10 cellular contexts compared by ENCODE assay signal in genomic region chr17:82862758-82863645, GRCh38. TPM values are rescaled to one million over a fixed set of nuclear protein-coding genes. Genes with fewer than 3 reads are reported as not detected.
A peak's percentile ranks its signal among the peaks of the same experiment; 100 is the strongest.
DNase-seq lines count a peak whose midpoint lies in the region; ATAC-seq lines count a peak whose summit lies in the region.
"Had no signal": no experiment of that assay in that cellular context is flagged by ENCODE, and none has a peak within 500 bp of the region (broad histone marks: within the 10 kb centered on the region; RNA-seq: fewer than 3 reads in every experiment).

No MANE protein-coding gene starts in this region.

- H3K4me3 ChIP-seq in mesodermal cell (ENCODE audit: extremely low read depth, insufficient read depth, low read length, poor library complexity, severe bottlenecking): no peak overlapping the region

- no peaks in the 10 kb centered on the region for H3K36me3 ChIP-seq in mesodermal cell (ENCODE audit: control insufficient read depth, insufficient read depth, low read length)

- H3K4me3 Mint-ChIP-seq in stimulated activated naive CD8-positive, alpha-beta T cell treated with anti-CD3 and anti-CD28 coated beads, Interleukin-15, Interleukin-2, amounts not matched to agents 100 ng/mL and 50 ng/mL, for 24 hours: peak overlapping the region; percentile 76
- peak overlapping the region; percentile 75 for H3K4me3 Mint-ChIP-seq in activated T-helper 2 cell treated with anti-CD3 and anti-CD28 coated beads, Interferon-gamma antibody, Interleukin-2, Interleukin-4, amounts not matched to agents 10 μg/mL and 5 μg/mL and 100 μg/mL, durations not matched to agents 14 hours and 24 hours and 36 hours (ENCODE audit: low read depth)

- no peak for DNase-seq in stimulated activated naive CD8-positive, alpha-beta T cell treated with anti-CD3 and anti-CD28 coated beads, Interleukin-15, Interleukin-2, amounts not matched to agents 100 U/mL and 50 U/mL, for 24 hours
- DNase-seq in activated T-helper 2 cell treated with anti-CD3 and anti-CD28 coated beads, Interferon-gamma antibody, Interleukin-2, Interleukin-4, amounts not matched to agents 10 μg/mL and 5 μg/mL and 100 μg/mL, durations not matched to agents 14 hours and 24 hours and 36 hours (ENCODE audit: low spot score): no peak
- DNase-seq in NCI-H2227 (lab: John Stamatoyannopoulos, UW; ENCODE audit: unreplicated experiment) (no peak), cerebellar cortex (ENCODE audit: low spot score) (no peak), NCI-H82 treated with DMSO at 0.1 percent for 48 hours (lab: John Stamatoyannopoulos, UW; ENCODE audit: unreplicated experiment) (no peak), SW480 (ENCODE audit: low spot score) (no peak)
- DNase-seq: NCI-H1417 treated with DMSO at 0.1 percent for 48 hours had no signal

- ATAC-seq in stimulated activated naive CD8-positive, alpha-beta T cell treated with anti-CD3 and anti-CD28 coated beads, Interleukin-15, Interleukin-2, amounts not matched to agents 100 U/mL and 50 U/mL, for 24 hours: no peak

- intact Hi-C loops in activated T-helper 2 cell treated with anti-CD3 and anti-CD28 coated beads, Interferon-gamma antibody, Interleukin-2, Interleukin-4, amounts not matched to agents 10 μg/mL and 5 μg/mL and 100 μg/mL, durations not matched to agents 14 hours and 24 hours and 36 hours (cut with micrococcal nuclease): loop anchor here (10.0 kb wide), 1 partner anchor 78 kb away; no protein-coding TSS in a partner anchor

- H3K27ac Mint-ChIP-seq in stimulated activated naive CD8-positive, alpha-beta T cell treated with anti-CD3 and anti-CD28 coated beads, Interleukin-15, Interleukin-2, amounts not matched to agents 100 ng/mL and 50 ng/mL, for 24 hours: peak overlapping the region; percentile 90
- H3K27ac Mint-ChIP-seq in activated T-helper 2 cell treated with anti-CD3 and anti-CD28 coated beads, Interferon-gamma antibody, Interleukin-2, Interleukin-4, amounts not matched to agents 10 μg/mL and 5 μg/mL and 100 μg/mL, durations not matched to agents 14 hours and 24 hours and 36 hours: peak overlapping the region; percentile 91

- peak overlapping the region; percentile 80 for H3K27ac ChIP-seq in mesodermal cell (ENCODE audit: low read depth, low read length, severe bottlenecking)

- H3K27me3 Mint-ChIP-seq in stimulated activated naive CD8-positive, alpha-beta T cell treated with anti-CD3 and anti-CD28 coated beads, Interleukin-15, Interleukin-2, amounts not matched to agents 100 ng/mL and 50 ng/mL, for 24 hours: no peaks in the 10 kb centered on the region
- no peaks in the 10 kb centered on the region for H3K27me3 Mint-ChIP-seq in activated T-helper 2 cell treated with anti-CD3 and anti-CD28 coated beads, Interferon-gamma antibody, Interleukin-2, Interleukin-4, amounts not matched to agents 10 μg/mL and 5 μg/mL and 100 μg/mL, durations not matched to agents 14 hours and 24 hours and 36 hours (ENCODE audit: low read depth)

- WGBS in mesodermal cell (ENCODE audit: insufficient coverage in 2 of 2), 2 experiments: 94 to 97% methylated on average over 19 to 28 of the region's 31 CpGs

- H3K4me1 ChIP-seq in mesodermal cell (ENCODE audit: control insufficient read depth, insufficient read depth, low read length, poor library complexity, severe bottlenecking): peaks cover 62% of the 10 kb centered on the region

- H3K4me1 Mint-ChIP-seq in stimulated activated naive CD8-positive, alpha-beta T cell treated with anti-CD3 and anti-CD28 coated beads, Interleukin-15, Interleukin-2, amounts not matched to agents 100 ng/mL and 50 ng/mL, for 24 hours (ENCODE audit: low read depth): peaks cover 92% of the 10 kb centered on the region
- peaks cover 67% of the 10 kb centered on the region for H3K4me1 Mint-ChIP-seq in activated T-helper 2 cell treated with anti-CD3 and anti-CD28 coated beads, Interferon-gamma antibody, Interleukin-2, Interleukin-4, amounts not matched to agents 10 μg/mL and 5 μg/mL and 100 μg/mL, durations not matched to agents 14 hours and 24 hours and 36 hours (ENCODE audit: low read depth)

- no peaks in the 10 kb centered on the region for H3K9me3 ChIP-seq in mesodermal cell (ENCODE audit: control insufficient read depth, low read length)

- no peaks in the 10 kb centered on the region for H3K36me3 Mint-ChIP-seq in stimulated activated naive CD8-positive, alpha-beta T cell treated with anti-CD3 and anti-CD28 coated beads, Interleukin-15, Interleukin-2, amounts not matched to agents 100 ng/mL and 50 ng/mL, for 24 hours (ENCODE audit: low read depth)
- peaks cover 32% of the 10 kb centered on the region for H3K36me3 Mint-ChIP-seq in activated T-helper 2 cell treated with anti-CD3 and anti-CD28 coated beads, Interferon-gamma antibody, Interleukin-2, Interleukin-4, amounts not matched to agents 10 μg/mL and 5 μg/mL and 100 μg/mL, durations not matched to agents 14 hours and 24 hours and 36 hours (ENCODE audit: low read depth)

- no peaks in the 10 kb centered on the region for H3K9me3 Mint-ChIP-seq in stimulated activated naive CD8-positive, alpha-beta T cell treated with anti-CD3 and anti-CD28 coated beads, Interleukin-15, Interleukin-2, amounts not matched to agents 100 ng/mL and 50 ng/mL, for 24 hours
- no peaks in the 10 kb centered on the region for H3K9me3 Mint-ChIP-seq in activated T-helper 2 cell treated with anti-CD3 and anti-CD28 coated beads, Interferon-gamma antibody, Interleukin-2, Interleukin-4, amounts not matched to agents 10 μg/mL and 5 μg/mL and 100 μg/mL, durations not matched to agents 14 hours and 24 hours and 36 hours

RNA-seq across cellular contexts. Expression of gene ZNF750, which starts 23.2 kb away (rescaled TPM):
- total RNA-seq in activated T-helper 2 cell treated with anti-CD3 and anti-CD28 coated beads, Interferon-gamma antibody, Interleukin-2, Interleukin-4, amounts not matched to agents 10 μg/mL and 5 μg/mL and 100 μg/mL, durations not matched to agents 14 hours and 24 hours and 36 hours: not detected in 2 replicates
- not detected for polyA plus RNA-seq in mesodermal cell (2013, experiment 1 of 2)
- polyA plus RNA-seq in mesodermal cell (2013, experiment 2 of 2): 0.15 TPM
- total RNA-seq: mononuclear cell had no signal
